Comparison of ENCODE assay signal across 13 cellular contexts in genomic region chr16:29757086-29757485, GRCh38. TPM values are rescaled to one million over a fixed set of nuclear protein-coding genes. Genes with fewer than 3 reads are reported as not detected.
"Had no signal": no experiment of that assay in that cellular context is flagged by ENCODE, and none has a peak within 500 bp of the region (broad histone marks: within the 10 kb centered on the region; RNA-seq: fewer than 3 reads in every experiment).

No MANE protein-coding gene starts in this region.

RNA-seq across cellular contexts. Expression of gene C16orf54, which starts 11.3 kb away (rescaled TPM):
- total RNA-seq: lung microvascular endothelial cell, smooth muscle cell had no signal
- polyA plus RNA-seq: keratinocyte, smooth muscle cell had no signal

RNA-seq across cellular contexts. Expression of gene ZG16, which starts 21.0 kb away (rescaled TPM):
- total RNA-seq: heart right ventricle, left cardiac atrium, left ventricle myocardium superior, lung microvascular endothelial cell, mononuclear cell, omental fat pad, psoas muscle, skeletal muscle tissue, smooth muscle cell, tibial nerve, ureter had no signal
- polyA plus RNA-seq: keratinocyte, ovary, smooth muscle cell had no signal

RNA-seq across cellular contexts. Expression of gene PRRT2, which starts 54.9 kb away (rescaled TPM):
- polyA plus RNA-seq: keratinocyte had no signal
